1 cellular context compared by ENCODE assay signal in genomic region chr1:25905680-25906643, GRCh38.
TF ChIP-seq lines count a peak whose summit lies in the region.

Gene STMN1 (minus strand): TSS chr1:25906419. CDS start chr1:25904676, 1,743 bp downstream.

TF ChIP-seq in K562, 482 proteins besides CTCF, POLR2A, EP300 and RAD21 (continued from another document and continues in another):
- TF ChIP-seq SRSF7 (optimal IDR thresholded peaks at IDR 0.05; ENCODE audit: low read depth, low read length) (no peak), SIX5 (IDR thresholded peaks at IDR 0.05; ENCODE audit: borderline replicate concordance in 1 of 2, insufficient read depth in 1 of 2, low read depth in 1 of 2, low read length in 2 of 2) (peak; percentile 56 to 76), BRD4 (IDR thresholded peaks at IDR 0.05) (peak; percentile 68; the same call in 1 of the 2 replicates), ZC3H11A (IDR thresholded peaks at IDR 0.05; ENCODE audit: low read depth, low read length) (no peak), FIP1L1 (IDR thresholded peaks at IDR 0.05; ENCODE audit: low read depth, low read length, poor library complexity, severe bottlenecking) (peak; percentile 93), POLR2AphosphoS5 (IDR thresholded peaks at IDR 0.05; ENCODE audit: control insufficient read depth, insufficient read depth, low read depth, low read length) (peak; percentile 98), KDM4B (IDR thresholded peaks at IDR 0.05; ENCODE audit: borderline replicate concordance in 2 of 2, low read depth in 1 of 2) (peak in 1 of 2 experiments; percentile 93; a peak in 2 of 4 replicates), E2F3 (CRISPR knock-in tag; IDR thresholded peaks at IDR 0.05) (peak; percentile 95), ARID3A (IDR thresholded peaks at IDR 0.05; ENCODE audit: borderline replicate concordance, low read depth, low read length) (no peak), CSDE1 (IDR thresholded peaks at IDR 0.05) (no peak), CREBBP (IDR thresholded peaks at IDR 0.05; ENCODE audit: low read depth, low read length) (no peak), ZNF583 (CRISPR knock-in tag; IDR thresholded peaks at IDR 0.05) (peak; percentile 31; the same call in 1 of the 2 replicates), PTTG1 (tag; IDR thresholded peaks at IDR 0.05; ENCODE audit: low read depth) (no peak), ZBTB43 (CRISPR knock-in tag; IDR thresholded peaks at IDR 0.05) (peak; percentile 36; the same call in 1 of the 2 replicates), GTF2F1 (IDR thresholded peaks at IDR 0.05; ENCODE audit: low read depth, low read length) (peak; percentile 92), HDAC8 (tag; IDR thresholded peaks at IDR 0.05) (no peak), RBM22 (IDR thresholded peaks at IDR 0.05; ENCODE audit: low read depth, low read length, poor library complexity, severe bottlenecking) (peak; percentile 97), HDAC1 (IDR thresholded peaks at IDR 0.05) (peak; percentile 14 to 79; a peak in 2 of 4 replicates), ZKSCAN8 (CRISPR knock-in tag; IDR thresholded peaks at IDR 0.05) (no peak), ZNF140 (CRISPR knock-in tag; IDR thresholded peaks at IDR 0.05) (no peak), HMGN3 (IDR thresholded peaks at IDR 0.05; ENCODE audit: borderline replicate concordance, extremely low read depth, insufficient read length, low read depth, low read length) (peak; percentile 95), KLF13 (tag; IDR thresholded peaks at IDR 0.05; ENCODE audit: borderline replicate concordance, low read depth) (no peak), HDAC2 (IDR thresholded peaks at IDR 0.05) (no peak), ZNF184 (CRISPR knock-in tag; IDR thresholded peaks at IDR 0.05) (no peak), ZNF780A (CRISPR knock-in tag; IDR thresholded peaks at IDR 0.05) (no peak), TAF9B (IDR thresholded peaks at IDR 0.05; ENCODE audit: partially characterized antibody) (peak; percentile 76), ASH1L (IDR thresholded peaks at IDR 0.05; ENCODE audit: borderline replicate concordance, low read depth, partially characterized antibody) (no peak), KDM2B (CRISPR knock-in tag; IDR thresholded peaks at IDR 0.05) (no peak), TCF7 (IDR thresholded peaks at IDR 0.05; ENCODE audit: borderline replicate concordance) (no peak; the same call in 1 of the 2 replicates), OTX1 (CRISPR knock-in tag; IDR thresholded peaks at IDR 0.05) (no peak; the same call in 1 of the 2 replicates), ZNF57 (CRISPR knock-in tag; IDR thresholded peaks at IDR 0.05) (no peak), SAFB2 (IDR thresholded peaks at IDR 0.05; ENCODE audit: borderline replicate concordance, low read depth, low read length, severe bottlenecking) (no peak), XRCC5 (IDR thresholded peaks at IDR 0.05; ENCODE audit: low read depth, low read length) (no peak), SMAD2 (IDR thresholded peaks at IDR 0.05; ENCODE audit: low read depth, low read length) (no peak), STAT5A (IDR thresholded peaks at IDR 0.05; ENCODE audit: borderline replicate concordance, low read length) (no peak), ZNF3 (CRISPR knock-in tag; IDR thresholded peaks at IDR 0.05) (no peak), ZNF146 (CRISPR knock-in tag; IDR thresholded peaks at IDR 0.05; ENCODE audit: unreplicated experiment) (no peak), HDAC3 (IDR thresholded peaks at IDR 0.05; ENCODE audit: borderline replicate concordance, partially characterized antibody) (no peak), ZNF76 (CRISPR knock-in tag; IDR thresholded peaks at IDR 0.05; ENCODE audit: borderline replicate concordance) (no peak), SMARCC2 (IDR thresholded peaks at IDR 0.05; ENCODE audit: low read depth) (no peak), ZNF282 (CRISPR knock-in tag; IDR thresholded peaks at IDR 0.05) (peak; percentile 87; the same call in 1 of the 2 replicates), FOXJ3 (CRISPR knock-in tag; IDR thresholded peaks at IDR 0.05) (no peak), RNF219 (CRISPR knock-in tag; IDR thresholded peaks at IDR 0.05) (no peak), RBBP5 (IDR thresholded peaks at IDR 0.05; ENCODE audit: borderline replicate concordance, insufficient read depth, low read length, poor library complexity, severe bottlenecking) (peak; percentile 32), ZNF197 (CRISPR knock-in tag; IDR thresholded peaks at IDR 0.05; ENCODE audit: low read depth) (no peak), ELF2 (CRISPR knock-in tag; IDR thresholded peaks at IDR 0.05) (no peak), MXI1 (IDR thresholded peaks at IDR 0.05; ENCODE audit: low read depth, low read length) (peak; percentile 48), ZNF551 (CRISPR knock-in tag; IDR thresholded peaks at IDR 0.05) (no peak), NR4A1 (CRISPR knock-in tag; IDR thresholded peaks at IDR 0.05) (no peak), NR4A1 (tag; IDR thresholded peaks at IDR 0.05) (no peak), ADNP (tag; IDR thresholded peaks at IDR 0.05) (no peak), STAT5B (CRISPR knock-in tag; IDR thresholded peaks at IDR 0.05) (no peak), ZC3H4 (CRISPR knock-in tag; IDR thresholded peaks at IDR 0.05; ENCODE audit: borderline replicate concordance) (peak; percentile 91; the same call in 1 of the 2 replicates), TAF1 (IDR thresholded peaks at IDR 0.05; ENCODE audit: control insufficient read depth, extremely low read depth, insufficient read depth, low read length, severe bottlenecking) (peak; percentile 97), ZNF655 (CRISPR knock-in tag; IDR thresholded peaks at IDR 0.05) (no peak), EWSR1 (IDR thresholded peaks at IDR 0.05; ENCODE audit: borderline replicate concordance, low read depth, partially characterized antibody) (no peak)
- TF ChIP-seq, protein P1, sequence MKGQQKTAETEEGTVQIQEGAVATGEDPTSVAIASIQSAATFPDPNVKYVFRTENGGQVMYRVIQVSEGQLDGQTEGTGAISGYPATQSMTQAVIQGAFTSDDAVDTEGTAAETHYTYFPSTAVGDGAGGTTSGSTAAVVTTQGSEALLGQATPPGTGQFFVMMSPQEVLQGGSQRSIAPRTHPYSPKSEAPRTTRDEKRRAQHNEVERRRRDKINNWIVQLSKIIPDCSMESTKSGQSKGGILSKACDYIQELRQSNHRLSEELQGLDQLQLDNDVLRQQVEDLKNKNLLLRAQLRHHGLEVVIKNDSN (CRISPR knock-in tag; IDR thresholded peaks at IDR 0.05) = peak; percentile 98
- TF ChIP-seq, protein P2, sequence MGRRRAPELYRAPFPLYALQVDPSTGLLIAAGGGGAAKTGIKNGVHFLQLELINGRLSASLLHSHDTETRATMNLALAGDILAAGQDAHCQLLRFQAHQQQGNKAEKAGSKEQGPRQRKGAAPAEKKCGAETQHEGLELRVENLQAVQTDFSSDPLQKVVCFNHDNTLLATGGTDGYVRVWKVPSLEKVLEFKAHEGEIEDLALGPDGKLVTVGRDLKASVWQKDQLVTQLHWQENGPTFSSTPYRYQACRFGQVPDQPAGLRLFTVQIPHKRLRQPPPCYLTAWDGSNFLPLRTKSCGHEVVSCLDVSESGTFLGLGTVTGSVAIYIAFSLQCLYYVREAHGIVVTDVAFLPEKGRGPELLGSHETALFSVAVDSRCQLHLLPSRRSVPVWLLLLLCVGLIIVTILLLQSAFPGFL (CRISPR knock-in tag; IDR thresholded peaks at IDR 0.05) = no peak
- TF ChIP-seq, protein P3, sequence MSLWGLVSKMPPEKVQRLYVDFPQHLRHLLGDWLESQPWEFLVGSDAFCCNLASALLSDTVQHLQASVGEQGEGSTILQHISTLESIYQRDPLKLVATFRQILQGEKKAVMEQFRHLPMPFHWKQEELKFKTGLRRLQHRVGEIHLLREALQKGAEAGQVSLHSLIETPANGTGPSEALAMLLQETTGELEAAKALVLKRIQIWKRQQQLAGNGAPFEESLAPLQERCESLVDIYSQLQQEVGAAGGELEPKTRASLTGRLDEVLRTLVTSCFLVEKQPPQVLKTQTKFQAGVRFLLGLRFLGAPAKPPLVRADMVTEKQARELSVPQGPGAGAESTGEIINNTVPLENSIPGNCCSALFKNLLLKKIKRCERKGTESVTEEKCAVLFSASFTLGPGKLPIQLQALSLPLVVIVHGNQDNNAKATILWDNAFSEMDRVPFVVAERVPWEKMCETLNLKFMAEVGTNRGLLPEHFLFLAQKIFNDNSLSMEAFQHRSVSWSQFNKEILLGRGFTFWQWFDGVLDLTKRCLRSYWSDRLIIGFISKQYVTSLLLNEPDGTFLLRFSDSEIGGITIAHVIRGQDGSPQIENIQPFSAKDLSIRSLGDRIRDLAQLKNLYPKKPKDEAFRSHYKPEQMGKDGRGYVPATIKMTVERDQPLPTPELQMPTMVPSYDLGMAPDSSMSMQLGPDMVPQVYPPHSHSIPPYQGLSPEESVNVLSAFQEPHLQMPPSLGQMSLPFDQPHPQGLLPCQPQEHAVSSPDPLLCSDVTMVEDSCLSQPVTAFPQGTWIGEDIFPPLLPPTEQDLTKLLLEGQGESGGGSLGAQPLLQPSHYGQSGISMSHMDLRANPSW (CRISPR knock-in tag; IDR thresholded peaks at IDR 0.05) = no peak; the same call in 1 of the 2 replicates
- TF ChIP-seq, protein P4, sequence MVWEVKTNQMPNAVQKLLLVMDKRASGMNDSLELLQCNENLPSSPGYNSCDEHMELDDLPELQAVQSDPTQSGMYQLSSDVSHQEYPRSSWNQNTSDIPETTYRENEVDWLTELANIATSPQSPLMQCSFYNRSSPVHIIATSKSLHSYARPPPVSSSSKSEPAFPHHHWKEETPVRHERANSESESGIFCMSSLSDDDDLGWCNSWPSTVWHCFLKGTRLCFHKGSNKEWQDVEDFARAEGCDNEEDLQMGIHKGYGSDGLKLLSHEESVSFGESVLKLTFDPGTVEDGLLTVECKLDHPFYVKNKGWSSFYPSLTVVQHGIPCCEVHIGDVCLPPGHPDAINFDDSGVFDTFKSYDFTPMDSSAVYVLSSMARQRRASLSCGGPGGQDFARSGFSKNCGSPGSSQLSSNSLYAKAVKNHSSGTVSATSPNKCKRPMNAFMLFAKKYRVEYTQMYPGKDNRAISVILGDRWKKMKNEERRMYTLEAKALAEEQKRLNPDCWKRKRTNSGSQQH (CRISPR knock-in tag; IDR thresholded peaks at IDR 0.05) = peak; percentile 84; the same call in 1 of the 2 replicates
- TF ChIP-seq, protein P5, sequence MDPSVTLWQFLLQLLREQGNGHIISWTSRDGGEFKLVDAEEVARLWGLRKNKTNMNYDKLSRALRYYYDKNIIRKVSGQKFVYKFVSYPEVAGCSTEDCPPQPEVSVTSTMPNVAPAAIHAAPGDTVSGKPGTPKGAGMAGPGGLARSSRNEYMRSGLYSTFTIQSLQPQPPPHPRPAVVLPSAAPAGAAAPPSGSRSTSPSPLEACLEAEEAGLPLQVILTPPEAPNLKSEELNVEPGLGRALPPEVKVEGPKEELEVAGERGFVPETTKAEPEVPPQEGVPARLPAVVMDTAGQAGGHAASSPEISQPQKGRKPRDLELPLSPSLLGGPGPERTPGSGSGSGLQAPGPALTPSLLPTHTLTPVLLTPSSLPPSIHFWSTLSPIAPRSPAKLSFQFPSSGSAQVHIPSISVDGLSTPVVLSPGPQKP (CRISPR knock-in tag; IDR thresholded peaks at IDR 0.05) = no peak
